In the genomic region with DNA sequence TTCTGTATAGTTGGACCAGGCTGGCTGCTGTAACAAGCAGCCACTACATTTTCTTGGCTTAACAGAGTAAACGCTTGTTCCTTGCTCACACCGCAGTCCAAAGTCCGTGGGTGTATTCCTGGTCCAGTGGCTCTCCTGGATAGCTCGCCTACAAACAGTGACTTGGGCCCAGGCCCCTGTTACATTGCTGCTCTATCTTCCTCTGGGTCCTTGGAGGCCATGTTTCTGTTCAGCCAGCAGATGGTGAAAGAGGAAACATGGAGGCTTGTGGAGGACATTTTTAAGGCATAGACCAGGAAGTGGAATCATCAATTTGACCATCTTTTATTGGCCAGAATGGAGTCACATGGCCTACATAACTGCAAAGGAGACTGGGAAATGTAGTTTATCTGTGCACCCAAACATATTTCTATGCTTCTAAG, we compare ENCODE assay signal across 10 cellular contexts. TPM values are rescaled to one million over a fixed set of nuclear protein-coding genes. Genes with fewer than 3 reads are reported as not detected.
DNase-seq lines count a peak whose midpoint lies in the region; ATAC-seq and TF ChIP-seq lines count a peak whose summit lies in the region.
"Had no signal": no experiment of that assay in that cellular context is flagged by ENCODE, and none has a peak within 500 bp of the region (broad histone marks: within the 10 kb centered on the region; RNA-seq: fewer than 3 reads in every experiment).

No MANE protein-coding gene starts in this region.

- TF ChIP-seq CTCF in Caco-2 (IDR thresholded peaks at IDR 0.05; ENCODE audit: insufficient read depth in 1 of 2, low read depth in 1 of 2, low read length in 1 of 2, severe bottlenecking in 1 of 2, unreplicated experiment in 1 of 2) = no peak

- intact Hi-C loops in Caco-2 (cut with micrococcal nuclease; ENCODE audit: unreplicated experiment) = no loop called here

- peaks cover 11% of the 10 kb centered on the region for H3K4me1 ChIP-seq in Caco-2
- no peaks in the 10 kb centered on the region for H3K4me1 ChIP-seq in iPS DF 6.9 (ENCODE audit: control insufficient read depth, insufficient read depth, low read length)

- peak overlapping the region; percentile 88 for H3K27ac Mint-ChIP-seq in Caco-2 (ENCODE audit: unreplicated experiment)

- H3K4me3 ChIP-seq in Caco-2 (ENCODE audit: low read depth, low read length) (no peak overlapping the region), iPS DF 6.9 (ENCODE audit: low read length) (no peak overlapping the region)
- H3K4me3 ChIP-seq: lung had no signal

- CTCF ChIA-PET in Caco-2 (lab: Charles Lee) = interaction anchor here (0.6 kb wide), 1 partner anchor 231 kb away, joined by 3 read pairs; no protein-coding TSS in a partner anchor

- peaks cover 18% of the 10 kb centered on the region; the same call in 1 of the 2 replicates for H3K9me3 ChIP-seq in Caco-2
- H3K9me3 ChIP-seq in iPS DF 6.9 (ENCODE audit: control insufficient read depth, insufficient read depth, low read length) = no peaks in the 10 kb centered on the region

- peaks cover 6% of the 10 kb centered on the region for H3K4me1 Mint-ChIP-seq in Caco-2 (ENCODE audit: low read depth, unreplicated experiment)

- DNase-seq in Caco-2 (peak; percentile 58 to 65), HT-29 (ENCODE audit: low spot score) (peak; percentile 48), SKM-1 treated with dmso at 0.1 percent for 144 hours (lab: John Stamatoyannopoulos, UW; ENCODE audit: unreplicated experiment) (peak; percentile 38), iPS DF 6.9 (ENCODE audit: low read depth, low spot score) (peak; percentile 4), GM19238 (ENCODE audit: insufficient read length, low spot score) (no peak), COR-L47 (lab: John Stamatoyannopoulos, UW) (no peak)

- H3K27ac ChIP-seq in iPS DF 6.9 (ENCODE audit: low read length) = no peak overlapping the region

- H3K27me3 ChIP-seq in Caco-2 (replicated peaks; ENCODE audit: control insufficient read depth, insufficient read depth, low read length) = no peaks in the 10 kb centered on the region
- H3K27me3 ChIP-seq in iPS DF 6.9 (ENCODE audit: control insufficient read depth, insufficient read depth, low read length) = no peaks in the 10 kb centered on the region

- BruUV-seq in Caco-2 (replicated peaks; lab: Mats Ljungman, UMichigan) = no TSS peak

- no peaks in the 10 kb centered on the region for H3K27me3 Mint-ChIP-seq in Caco-2 (ENCODE audit: insufficient read depth, unreplicated experiment)

- peaks cover 2% of the 10 kb centered on the region; the same call in 1 of the 2 replicates for H3K36me3 ChIP-seq in Caco-2 (ENCODE audit: control insufficient read depth, insufficient read depth, low read length)
- H3K36me3 ChIP-seq in iPS DF 6.9 (ENCODE audit: control insufficient read depth, insufficient read depth, low read length) = no peaks in the 10 kb centered on the region

- H3K36me3 Mint-ChIP-seq in Caco-2 (ENCODE audit: insufficient read depth, unreplicated experiment) = peaks cover 24% of the 10 kb centered on the region

- WGBS in iPS DF 6.9 (ENCODE audit: insufficient coverage, insufficient read length) = no CpG with 5 or more reads among the region's 4 CpGs

- H3K4me3 Mint-ChIP-seq in Caco-2 (ENCODE audit: unreplicated experiment) = no peak overlapping the region

- POLR2A ChIA-PET in Caco-2 (lab: Charles Lee) = no interaction called here

- H3K9me3 Mint-ChIP-seq in Caco-2 (ENCODE audit: unreplicated experiment) = no peaks in the 10 kb centered on the region

- ATAC-seq in HG03280 (IDR thresholded peaks at IDR 0.05; ENCODE audit: unreplicated experiment) (no peak), HG02885 (IDR thresholded peaks at IDR 0.05; ENCODE audit: poor library complexity, unreplicated experiment) (no peak)

RNA-seq across cellular contexts. Expression of a gene that starts 55.1 kb away (rescaled TPM):
- total RNA-seq in Caco-2 (2022) = 45.7 and 47.0 TPM in 2 replicates
- total RNA-seq in HT-29 (2014; rRNA removed; shearing (Covaris generic)) = 67.9 and 72.4 TPM in 2 replicates
- total RNA-seq: subcutaneous adipose tissue had no signal

Comparison
In these comparisons a context has a peak if more than half of its experiments do, and no peak if none do; other contexts are left out.
1. DNase-seq: peak in Caco-2 (2 of 2), HT-29 (single experiment), SKM-1 treated with dmso at 0.1 percent for 144 hours (single experiment) and iPS DF 6.9 (single experiment); none in GM19238 (single experiment) and COR-L47 (single experiment).